In genomic region chr10:31617767-31618166, GRCh38 we compare ENCODE assay signal across 25 cellular contexts.
"Had no signal": no experiment of that assay in that cellular context is flagged by ENCODE, and none has a peak within 500 bp of the region (broad histone marks: within the 10 kb centered on the region; RNA-seq: fewer than 3 reads in every experiment).

No MANE protein-coding gene starts in this region.

- H3K4me2 ChIP-seq: neural progenitor cell had no signal

- FAIRE-seq: TTC549 had no signal

- H3K36me3 Mint-ChIP-seq: activated CD8-positive, alpha-beta memory T cell treated with anti-CD3 and anti-CD28 coated beads, Interleukin-2, amount 10 ng/mL, durations not matched to agents 7 days and 5 days; activated naive CD8-positive, alpha-beta T cell; neural progenitor cell; T-cell had no signal

- H3K27me3 Mint-ChIP-seq: activated CD4-positive, alpha-beta T cell treated with anti-CD3 and anti-CD28 coated beads, Interleukin-2, amount 10 ng/mL, durations not matched to agents 7 days and 5 days; activated naive CD8-positive, alpha-beta T cell had no signal

- H3K36me3 ChIP-seq: adrenal gland, ascending aorta, brain microvascular endothelial cell, neural progenitor cell, tibial nerve, WERI-Rb-1 had no signal

- H3K4me3 ChIP-seq: adrenal gland, ascending aorta, neural progenitor cell, tibial nerve had no signal

- H3K9ac ChIP-seq: neural progenitor cell had no signal

- H3K4me3 Mint-ChIP-seq: activated CD4-positive, alpha-beta T cell treated with anti-CD3 and anti-CD28 coated beads, Interleukin-2, amount 10 ng/mL, durations not matched to agents 7 days and 5 days; activated CD8-positive, alpha-beta memory T cell treated with anti-CD3 and anti-CD28 coated beads, Interleukin-2, amount 10 ng/mL, durations not matched to agents 7 days and 5 days; activated CD8-positive, alpha-beta T cell treated with anti-CD3 and anti-CD28 coated beads for 36 hours; activated naive CD8-positive, alpha-beta T cell; activated T-helper 1 cell treated with anti-CD3 and anti-CD28 coated beads, Interleukin-12 subunit alpha, Interleukin-12 subunit beta, Interleukin-2, Interleukin-4 antibody, amounts not matched to agents 30 ng/mL and 10 ng/mL and 1 ng/mL, durations not matched to agents 14 hours and 24 hours and 36 hours; neural progenitor cell; stimulated activated naive CD8-positive, alpha-beta T cell treated with anti-CD3 and anti-CD28 coated beads, Interleukin-15, Interleukin-2, amounts not matched to agents 100 ng/mL and 50 ng/mL, for 24 hours; T-cell; T-helper 2 cell treated with Interferon-gamma antibody and Interleukin-4, amounts not matched to agents 5 μg/mL and 100 μg/mL, for 36 hours had no signal

- H3K4me1 ChIP-seq: adrenal gland had no signal

- H3K27me3 ChIP-seq: adrenal gland, ascending aorta, brain microvascular endothelial cell, neural progenitor cell, tibial nerve had no signal

- H3K4me1 Mint-ChIP-seq: activated CD4-positive, alpha-beta T cell treated with anti-CD3 and anti-CD28 coated beads, Interleukin-2, amount 10 ng/mL, durations not matched to agents 7 days and 5 days; activated CD8-positive, alpha-beta memory T cell treated with anti-CD3 and anti-CD28 coated beads, Interleukin-2, amount 10 ng/mL, durations not matched to agents 7 days and 5 days; T-cell had no signal

- H3K27ac Mint-ChIP-seq: activated CD4-positive, alpha-beta T cell treated with anti-CD3 and anti-CD28 coated beads, Interleukin-2, amount 10 ng/mL, durations not matched to agents 7 days and 5 days; activated CD8-positive, alpha-beta memory T cell treated with anti-CD3 and anti-CD28 coated beads, Interleukin-2, amount 10 ng/mL, durations not matched to agents 7 days and 5 days; activated CD8-positive, alpha-beta T cell treated with anti-CD3 and anti-CD28 coated beads for 36 hours; activated naive CD8-positive, alpha-beta T cell; activated T-helper 1 cell treated with anti-CD3 and anti-CD28 coated beads, Interleukin-12 subunit alpha, Interleukin-12 subunit beta, Interleukin-2, Interleukin-4 antibody, amounts not matched to agents 30 ng/mL and 10 ng/mL and 1 ng/mL, durations not matched to agents 14 hours and 24 hours and 36 hours; stimulated activated naive CD8-positive, alpha-beta T cell treated with anti-CD3 and anti-CD28 coated beads, Interleukin-15, Interleukin-2, amounts not matched to agents 100 ng/mL and 50 ng/mL, for 24 hours; T-cell; T-helper 2 cell treated with Interferon-gamma antibody and Interleukin-4, amounts not matched to agents 5 μg/mL and 100 μg/mL, for 36 hours had no signal

- H3K27ac ChIP-seq: brain microvascular endothelial cell, neural progenitor cell, WERI-Rb-1 had no signal

- H3K9me3 Mint-ChIP-seq: activated CD4-positive, alpha-beta T cell treated with anti-CD3 and anti-CD28 coated beads, Interleukin-2, amount 10 ng/mL, durations not matched to agents 7 days and 5 days; activated CD8-positive, alpha-beta T cell treated with anti-CD3 and anti-CD28 coated beads for 36 hours; activated T-helper 1 cell treated with anti-CD3 and anti-CD28 coated beads, Interleukin-12 subunit alpha, Interleukin-12 subunit beta, Interleukin-2, Interleukin-4 antibody, amounts not matched to agents 30 ng/mL and 10 ng/mL and 1 ng/mL, durations not matched to agents 14 hours and 24 hours and 36 hours; stimulated activated naive CD8-positive, alpha-beta T cell treated with anti-CD3 and anti-CD28 coated beads, Interleukin-15, Interleukin-2, amounts not matched to agents 100 ng/mL and 50 ng/mL, for 24 hours had no signal

- DNase-seq: activated CD4-positive, alpha-beta T cell treated with anti-CD3 and anti-CD28 coated beads, Interleukin-2, amount 10 ng/mL, durations not matched to agents 7 days and 5 days; activated CD4-positive, CD25-positive, alpha-beta regulatory T cell treated with anti-CD3 and anti-CD28 coated beads, Interleukin-2, amount 50 U/mL, for 72 hours; activated CD8-positive, alpha-beta memory T cell treated with anti-CD3 and anti-CD28 coated beads, Interleukin-2, amount 10 ng/mL, durations not matched to agents 7 days and 5 days; activated CD8-positive, alpha-beta T cell treated with anti-CD3 and anti-CD28 coated beads for 36 hours; activated gamma-delta T cell treated with Interleukin-2 at 50 U/mL for 16 hours; activated T-cell treated with anti-CD3 and anti-CD28 coated beads for 4 hours; adrenal gland; brain microvascular endothelial cell; caudate nucleus; dermis blood vessel endothelial cell; effector memory CD4-positive, alpha-beta T cell; foreskin melanocyte; hypothalamus; stimulated activated CD4-positive, alpha-beta T cell treated with anti-CD3 and anti-CD28 coated beads, Interleukin-2, amount 100 ng/mL, for 48 hours; stimulated activated CD8-positive, alpha-beta memory T cell treated with anti-CD3 and anti-CD28 coated beads, Interleukin-4, amount 100 ng/mL, for 48 hours; T-cell; WERI-Rb-1 had no signal

- ATAC-seq: activated CD8-positive, alpha-beta memory T cell treated with anti-CD3 and anti-CD28 coated beads, Interleukin-2, amount 10 ng/mL, durations not matched to agents 7 days and 5 days; activated CD8-positive, alpha-beta T cell treated with anti-CD3 and anti-CD28 coated beads for 36 hours had no signal

- H2AFZ ChIP-seq: neural progenitor cell had no signal

- H3K9me3 ChIP-seq: adrenal gland, ascending aorta, tibial nerve had no signal
